Comparison of ENCODE assay signal across 9 cellular contexts in genomic region chr1:52552236-52552504, GRCh38. TPM values are rescaled to one million over a fixed set of nuclear protein-coding genes. Genes with fewer than 3 reads are reported as not detected.
DNase-seq lines count a peak whose midpoint lies in the region; ATAC-seq and TF ChIP-seq lines count a peak whose summit lies in the region.
"Had no signal": no experiment of that assay in that cellular context is flagged by ENCODE, and none has a peak within 500 bp of the region (broad histone marks: within the 10 kb centered on the region; RNA-seq: fewer than 3 reads in every experiment).

No MANE protein-coding gene starts in this region.

- ATAC-seq in DND-41 (ENCODE audit: insufficient read depth, low read depth) (peak; percentile 15; the same call in 2 of the 3 replicates), HCT116 (peak; percentile 29)

- no peak for TF ChIP-seq POLR2A in HCT116 (IDR thresholded peaks at IDR 0.05; ENCODE audit: borderline replicate concordance, extremely low read depth, insufficient read depth, insufficient read length)

- H3K36me3 Mint-ChIP-seq in activated CD4-positive, alpha-beta T cell treated with anti-CD3 and anti-CD28 coated beads, Interleukin-2, amount 10 ng/mL, durations not matched to agents 7 days and 5 days (ENCODE audit: low read depth): peaks cover 12% of the 10 kb centered on the region

- H4K20me1 ChIP-seq in DND-41 (ENCODE audit: insufficient read depth, low read length): peaks cover 37% of the 10 kb centered on the region; the same call in 1 of the 2 replicates
- peaks cover 3% of the 10 kb centered on the region; the same call in 1 of the 2 replicates for H4K20me1 ChIP-seq in HCT116 (ENCODE audit: insufficient read depth)

- H3K4me1 Mint-ChIP-seq in activated CD4-positive, alpha-beta T cell treated with anti-CD3 and anti-CD28 coated beads, Interleukin-2, amount 10 ng/mL, durations not matched to agents 7 days and 5 days: peaks cover 31% of the 10 kb centered on the region

- H3K27me3 Mint-ChIP-seq in activated CD4-positive, alpha-beta T cell treated with anti-CD3 and anti-CD28 coated beads, Interleukin-2, amount 10 ng/mL, durations not matched to agents 7 days and 5 days: no peaks in the 10 kb centered on the region
- H3K27me3 Mint-ChIP-seq: brain had no signal

- H3K27me3 ChIP-seq in DND-41 (ENCODE audit: insufficient read depth, low read length, poor library complexity) (no peaks in the 10 kb centered on the region), HCT116 (ENCODE audit: insufficient read depth, low read length) (no peaks in the 10 kb centered on the region), mononuclear cell (ENCODE audit: insufficient read depth, low read length) (no peaks in the 10 kb centered on the region)

- H3K9me3 ChIP-seq in DND-41 (ENCODE audit: insufficient read depth, low read length, severe bottlenecking): no peaks in the 10 kb centered on the region
- H3K9me3 ChIP-seq in HCT116 (ENCODE audit: control insufficient read depth in 1 of 2, insufficient read depth in 1 of 2, low read depth in 1 of 2, low read length in 2 of 2): no peaks in the 10 kb centered on the region
- H3K9me3 ChIP-seq in mononuclear cell (ENCODE audit: low read depth, low read length): no peaks in the 10 kb centered on the region

- H3K4me3 Mint-ChIP-seq in activated CD4-positive, alpha-beta T cell treated with anti-CD3 and anti-CD28 coated beads, Interleukin-2, amount 10 ng/mL, durations not matched to agents 7 days and 5 days: no peak overlapping the region
- H3K4me3 Mint-ChIP-seq: brain had no signal

- H3K4me1 ChIP-seq in DND-41 (ENCODE audit: insufficient read depth, low read length) (peaks cover 47% of the 10 kb centered on the region), HCT116 (ENCODE audit: control insufficient read depth in 1 of 2, insufficient read depth in 2 of 2, low read length in 2 of 2) (peaks cover 8 to 25% of the 10 kb centered on the region in 2 experiments; a peak in 2 of 4 replicates), mononuclear cell (ENCODE audit: insufficient read depth, low read length) (peaks cover 21% of the 10 kb centered on the region)

- TF ChIP-seq CTCF in DND-41 (IDR thresholded peaks at IDR 0.05; ENCODE audit: borderline replicate concordance, extremely low read depth, low read length, poor library complexity, severe bottlenecking) (no peak), HCT116 (IDR thresholded peaks at IDR 0.05 in 2 of 3, conservative IDR thresholded peaks at IDR 0.05 in 1 of 3; ENCODE audit: borderline replicate concordance in 1 of 3, insufficient read depth in 1 of 3, low read depth in 2 of 3, low read length in 2 of 3) (no peak)

- CTCF ChIA-PET in HCT116 (lab: Charles Lee): no interaction called here
- CTCF ChIA-PET in activated CD4-positive, alpha-beta T cell treated with anti-CD3 and anti-CD28 coated beads, Interleukin-2, amount 10 ng/mL, durations not matched to agents 7 days and 5 days (lab: Charles Lee): no interaction called here

- peaks cover 4% of the 10 kb centered on the region; the same call in 1 of the 2 replicates for H3K36me3 ChIP-seq in DND-41 (ENCODE audit: insufficient read depth, low read length)
- H3K36me3 ChIP-seq in HCT116 (ENCODE audit: control insufficient read depth in 1 of 2, insufficient read depth in 2 of 2, low read length in 2 of 2): no peaks in the 10 kb centered on the region

- H3K9me3 Mint-ChIP-seq in activated CD4-positive, alpha-beta T cell treated with anti-CD3 and anti-CD28 coated beads, Interleukin-2, amount 10 ng/mL, durations not matched to agents 7 days and 5 days: no peaks in the 10 kb centered on the region

- no peak for TF ChIP-seq RAD21 in HCT116 (IDR thresholded peaks at IDR 0.05; ENCODE audit: low read depth)

- RAD21 ChIA-PET in HCT116 (lab: Charles Lee; ENCODE audit: low non-redundant PET in 1 of 2, low total read pairs in 2 of 2, uncharacterized antibody in 2 of 2, unreplicated experiment in 2 of 2): no interaction called here

- no peaks in the 10 kb centered on the region for H3K9me2 ChIP-seq in HCT116 (ENCODE audit: insufficient read depth)

- H2AFZ ChIP-seq in DND-41 (ENCODE audit: low read depth, low read length): peak overlapping the region; percentile 97
- H2AFZ ChIP-seq in HCT116 (ENCODE audit: low read depth, low read length, poor library complexity, severe bottlenecking): no peak overlapping the region

- H3K9ac ChIP-seq in DND-41 (ENCODE audit: low read depth, low read length) (peak overlapping the region; percentile 99), HCT116 (ENCODE audit: low read length) (peak overlapping the region; percentile 77)

- H3K4me3 ChIP-seq in DND-41 (ENCODE audit: low read depth in 1 of 2, low read length in 2 of 2): peak overlapping the region; percentile 86 to 90
- peak overlapping the region; percentile 77 to 86 for H3K4me3 ChIP-seq in HCT116 (replicated peaks in 1 of 2; ENCODE audit: low read depth in 1 of 2, low read length in 2 of 2)
- H3K4me3 ChIP-seq in mononuclear cell (ENCODE audit: low read length): peak overlapping the region; percentile 90

- no peak overlapping the region for H3K27ac Mint-ChIP-seq in activated CD4-positive, alpha-beta T cell treated with anti-CD3 and anti-CD28 coated beads, Interleukin-2, amount 10 ng/mL, durations not matched to agents 7 days and 5 days

- BruUV-seq in HCT116 (replicated peaks; lab: Mats Ljungman, UMichigan): no TSS peak

- peak overlapping the region; percentile 97 for H3K27ac ChIP-seq in DND-41 (ENCODE audit: low read length)
- peak overlapping the region; percentile 91 for H3K27ac ChIP-seq in HCT116 (ENCODE audit: low read depth, low read length)

- intact Hi-C loops in HCT116 (cut with micrococcal nuclease): loop anchor here (2.0 kb wide), 1 partner anchor 135 kb away; no protein-coding TSS in a partner anchor

- H3K79me2 ChIP-seq in DND-41 (ENCODE audit: insufficient read depth, low read length) (peaks cover 72% of the 10 kb centered on the region), HCT116 (ENCODE audit: insufficient read depth, low read length) (peaks cover 57% of the 10 kb centered on the region)

- POLR2A ChIA-PET in HCT116 (lab: Charles Lee): no interaction called here
- POLR2A ChIA-PET in activated CD4-positive, alpha-beta T cell treated with anti-CD3 and anti-CD28 coated beads, Interleukin-2, amount 10 ng/mL, durations not matched to agents 7 days and 5 days (lab: Charles Lee): no interaction called here

- peak; percentile 65 for DNase-seq in DND-41
- DNase-seq in HCT116 (ENCODE audit: low read depth, low spot score): no peak
- peak; percentile 57 for DNase-seq in NCI-H2227 (lab: John Stamatoyannopoulos, UW; ENCODE audit: unreplicated experiment)
- peak; percentile 81 for DNase-seq in activated CD4-positive, alpha-beta T cell treated with anti-CD3 and anti-CD28 coated beads, Interleukin-2, amount 10 ng/mL, durations not matched to agents 7 days and 5 days
- DNase-seq in effector CD4-positive, alpha-beta T cell: peak; percentile 72
- peak; percentile 39 for DNase-seq in stimulated activated CD8-positive, alpha-beta memory T cell treated with anti-CD3 and anti-CD28 coated beads, Interleukin-4, amount 100 ng/mL, for 24 hours (ENCODE audit: low read depth)
- DNase-seq in NCI-H187 (lab: John Stamatoyannopoulos, UW): no peak

- peak overlapping the region; percentile 90 for H3K4me2 ChIP-seq in DND-41 (ENCODE audit: insufficient read depth, low read length)
- peak overlapping the region; percentile 79 for H3K4me2 ChIP-seq in HCT116 (ENCODE audit: low read length)

TF ChIP-seq in HCT116, 20 proteins besides CTCF, POLR2A, EP300 and RAD21:
- TF ChIP-seq SIN3A (IDR thresholded peaks at IDR 0.05; ENCODE audit: low read depth): peak; percentile 14; the same call in 1 of the 2 replicates
- TF ChIP-seq ZBTB33 (IDR thresholded peaks at IDR 0.05; ENCODE audit: extremely low read depth, insufficient replicate concordance, low read length): no peak

RNA-seq across cellular contexts. Expression of gene TUT4, which starts 0.7 kb away (rescaled TPM):
- total RNA-seq in HCT116 (2021; ENCODE audit: unreplicated experiment): 50.0 TPM
- 34.5 and 37.2 TPM in 2 replicates for polyA plus RNA-seq in HCT116 (2012)
- total RNA-seq in activated CD4-positive, alpha-beta T cell treated with anti-CD3 and anti-CD28 coated beads, Interleukin-2, amount 10 ng/mL, durations not matched to agents 7 days and 5 days: 100 to 1,000 TPM in 1 of 2 experiments, 10 to 100 TPM in 1; 88.0 to 101 TPM
- total RNA-seq in mononuclear cell: 136 TPM

RNA-seq across cellular contexts. Expression of gene GPX7, which starts 50.0 kb away (rescaled TPM):
- total RNA-seq in HCT116 (2021; ENCODE audit: unreplicated experiment) (not detected), mononuclear cell (13.0 TPM)
- 0.19 TPM in 1 of 2 replicates, not detected in the other for polyA plus RNA-seq in HCT116 (2012)
- 10 to 100 TPM; 20.3 to 22.8 TPM for total RNA-seq in activated CD4-positive, alpha-beta T cell treated with anti-CD3 and anti-CD28 coated beads, Interleukin-2, amount 10 ng/mL, durations not matched to agents 7 days and 5 days

Comparison
In these comparisons a context has a peak if more than half of its experiments do, and no peak if none do; other contexts are left out.
1. DNase-seq: peak in DND-41 (single experiment), NCI-H2227 (single experiment), activated CD4-positive, alpha-beta T cell treated with anti-CD3 and anti-CD28 coated beads, Interleukin-2, amount 10 ng/mL, durations not matched to agents 7 days and 5 days (single experiment), effector CD4-positive, alpha-beta T cell (single experiment) and stimulated activated CD8-positive, alpha-beta memory T cell treated with anti-CD3 and anti-CD28 coated beads, Interleukin-4, amount 100 ng/mL, for 24 hours (single experiment); none in HCT116 (single experiment) and NCI-H187 (0 of 2).
2. RNA of gene GPX7, which starts 50.0 kb away (total RNA-seq): 20.3 to 22.8 TPM in activated CD4-positive, alpha-beta T cell treated with anti-CD3 and anti-CD28 coated beads, Interleukin-2, amount 10 ng/mL, durations not matched to agents 7 days and 5 days and 13.0 TPM in mononuclear cell (single experiment); not detected in HCT116 (single experiment); every median in the first group is over 10 times any median in the second.
3. Peak in every context shown above with its lines, with median percentiles within 50 percentile points of each other: H3K4me3 ChIP-seq.